ENCODE assay signal across 1 cellular context in genomic region chr15:49721091-49721490, GRCh38.
TF ChIP-seq lines count a peak whose summit lies in the region.

No MANE protein-coding gene starts in this region.

TF ChIP-seq in SK-N-SH treated with all-trans-retinoic acid at 6 μM for 48 hours, 23 proteins besides CTCF, POLR2A, EP300 and RAD21 (continued from another document):
- TF ChIP-seq TSHZ2 (CRISPR knock-in tag; IDR thresholded peaks at IDR 0.05), result no peak
- TF ChIP-seq SNAI2 (CRISPR knock-in tag; IDR thresholded peaks at IDR 0.05), result no peak
